Comparison of ENCODE assay signal across 22 cellular contexts in the genomic region with DNA sequence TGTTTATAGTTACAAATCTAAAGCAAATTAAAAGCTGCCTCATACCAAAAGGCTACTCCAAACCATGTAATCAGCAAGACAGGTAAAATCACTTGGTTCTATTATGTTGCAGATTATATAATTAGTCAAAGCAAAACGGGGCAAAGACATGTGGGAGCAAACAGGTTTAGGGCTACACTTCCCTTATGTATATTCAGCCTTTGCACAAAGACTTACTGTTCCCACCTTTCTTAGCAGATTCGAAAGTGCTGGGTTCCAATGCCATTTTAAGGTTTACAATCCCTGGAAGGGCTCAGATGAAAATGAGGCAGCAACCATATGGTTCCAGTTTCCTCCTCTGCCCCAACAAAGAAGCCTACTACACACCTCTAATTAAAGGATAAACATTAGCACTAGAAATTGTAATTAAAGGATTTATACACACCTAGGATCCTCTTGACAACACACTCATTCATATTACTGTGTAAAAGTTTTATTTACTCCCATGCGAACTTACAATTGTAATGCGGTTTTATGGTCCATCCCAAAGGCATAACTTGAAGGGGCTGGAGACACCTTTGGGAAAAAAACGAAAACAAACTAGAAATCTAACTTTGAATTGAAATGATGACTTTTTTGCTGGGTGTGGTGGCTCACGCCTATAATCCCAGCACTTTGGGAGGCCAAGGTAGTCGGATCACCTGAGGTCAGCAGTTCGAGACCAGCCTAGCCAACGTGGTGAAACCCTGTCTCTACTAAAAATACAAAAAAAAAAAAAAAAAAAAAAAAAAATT.
DNase-seq lines count a peak whose midpoint lies in the region; TF ChIP-seq lines count a peak whose summit lies in the region.
"Had no signal": no experiment of that assay in that cellular context is flagged by ENCODE, and none has a peak within 500 bp of the region (broad histone marks: within the 10 kb centered on the region; RNA-seq: fewer than 3 reads in every experiment).

No MANE protein-coding gene starts in this region.

- no peak overlapping the region for H3K4me2 ChIP-seq in H9 (ENCODE audit: insufficient read depth, insufficient read length, low read length)
- H3K4me2 ChIP-seq: BLaER1 treated with 17β-estradiol and CSF1 and Interleukin-3, amounts not matched to agents 10 nM and 100 nM had no signal

- H3K4me3 Mint-ChIP-seq in H9, result no peak overlapping the region
- H3K4me3 Mint-ChIP-seq in immature natural killer cell, result no peak overlapping the region
- H3K4me3 Mint-ChIP-seq: CD4-positive, alpha-beta memory T cell; T-helper 17 cell had no signal

- H3K27me3 Mint-ChIP-seq in H9 (ENCODE audit: low read depth) (no peaks in the 10 kb centered on the region), immature natural killer cell (ENCODE audit: low read depth in 3 of 3) (peaks cover 1 to 4% (median 2%) of the 10 kb centered on the region in 3 donors)

- WGBS in H9 (ENCODE audit: extremely low coverage, insufficient read length, low lambda C conversion rate), result no CpG with 5 or more reads among the region's 9 CpGs

- DNase-seq in D341Med (ENCODE audit: low spot score) (peak; percentile 23), H9 (no peak), NCI-H82 treated with DMSO at 0.1 percent for 48 hours (lab: John Stamatoyannopoulos, UW; ENCODE audit: unreplicated experiment) (peak; percentile 43), Kasumi-1 (lab: John Stamatoyannopoulos, UW) (no peak), immature natural killer cell (no peak), NK-92 (lab: John Stamatoyannopoulos, UW; ENCODE audit: unreplicated experiment) (no peak)
- DNase-seq: AML-193; Caco-2; CD4-positive, alpha-beta memory T cell; HCEC 1CT; MV-4-11; NCI-H1105 treated with DMSO at 0.1 percent for 48 hours; NCI-H1694; NCI-H2029 treated with DMSO at 0.1 percent for 48 hours; NCI-H2227 treated with DMSO at 0.1 percent for 48 hours; NCI-H526 treated with DMSO at 0.1 percent for 48 hours; NK-92 treated with Interleukin-12 subunit alpha and Interleukin-12 subunit beta, amount 100 ng/mL, for 24 hours; PC-3; SJCRH30; T-helper 17 cell had no signal

- no peak overlapping the region for H3K56ac ChIP-seq in H9 (ENCODE audit: insufficient read length, low read depth, low read length)

- no peaks in the 10 kb centered on the region for H3K23me2 ChIP-seq in H9 (ENCODE audit: insufficient read length, low read depth, low read length, poor library complexity, severe bottlenecking)

- no peak overlapping the region for H3K23ac ChIP-seq in H9 (ENCODE audit: insufficient read length, low read depth, low read length)

- H3K18ac ChIP-seq in H9 (ENCODE audit: insufficient read length, low read depth, low read length), result no peak overlapping the region

- no peak overlapping the region for H2BK5ac ChIP-seq in H9 (ENCODE audit: insufficient read length, low read length)

- peak overlapping the region; percentile 18 to 95 (median 75); a peak in 5 of 7 replicates for H3K27ac Mint-ChIP-seq in H9
- no peak overlapping the region for H3K27ac Mint-ChIP-seq in immature natural killer cell
- H3K27ac Mint-ChIP-seq: CD4-positive, alpha-beta memory T cell; T-helper 17 cell had no signal

- no peak overlapping the region for H2BK15ac ChIP-seq in H9 (ENCODE audit: low read depth, low read length)

- H3K9me3 Mint-ChIP-seq in H9 (no peaks in the 10 kb centered on the region), immature natural killer cell (peaks cover 0 to 4% (median 0%) of the 10 kb centered on the region in 6 donors)
- H3K9me3 Mint-ChIP-seq: CD4-positive, alpha-beta memory T cell had no signal

- H3K36me3 Mint-ChIP-seq in H9 (ENCODE audit: insufficient read depth in 1 of 3, low read depth in 3 of 3), result no peaks in the 10 kb centered on the region
- no peaks in the 10 kb centered on the region for H3K36me3 Mint-ChIP-seq in immature natural killer cell
- H3K36me3 Mint-ChIP-seq: CD4-positive, alpha-beta memory T cell had no signal

- no peaks in the 10 kb centered on the region for H3K36me3 ChIP-seq in iPS-18a (ENCODE audit: control insufficient read depth, low read depth, low read length)
- H3K36me3 ChIP-seq: BLaER1 treated with 17β-estradiol and CSF1 and Interleukin-3, amounts not matched to agents 10 nM and 100 nM; SJCRH30 had no signal

- no peak overlapping the region for H3T11ph ChIP-seq in H9 (ENCODE audit: low read length)

- peaks cover 4% of the 10 kb centered on the region; the same call in 1 of the 2 replicates for H3K4me1 ChIP-seq in H9 (ENCODE audit: insufficient read depth, low read length)
- H3K4me1 ChIP-seq in iPS-18a (ENCODE audit: control insufficient read depth, low read depth, low read length), result peaks cover 23% of the 10 kb centered on the region
- H3K4me1 ChIP-seq: BLaER1 treated with 17β-estradiol and CSF1 and Interleukin-3, amounts not matched to agents 10 nM and 100 nM; Caco-2; SJCRH30 had no signal

- H3K4me1 Mint-ChIP-seq in H9 (peaks cover 26 to 46% of the 10 kb centered on the region in 2 experiments), immature natural killer cell (no peaks in the 10 kb centered on the region)
- H3K4me1 Mint-ChIP-seq: CD4-positive, alpha-beta memory T cell; T-helper 17 cell had no signal

- H2BK20ac ChIP-seq in H9 (ENCODE audit: low read depth, low read length, poor library complexity, severe bottlenecking), result no peak overlapping the region

- H3K14ac ChIP-seq in H9 (ENCODE audit: insufficient read depth, low read length), result no peak overlapping the region

- no peak overlapping the region for H2AK5ac ChIP-seq in H9 (ENCODE audit: insufficient read length, low read length)

- no peak overlapping the region for H3K27ac ChIP-seq in H9 (ENCODE audit: insufficient read length, low read depth, low read length)
- H3K27ac ChIP-seq in iPS-18a (ENCODE audit: low read length), result no peak overlapping the region
- H3K27ac ChIP-seq: BLaER1 treated with 17β-estradiol and CSF1 and Interleukin-3, amounts not matched to agents 10 nM and 100 nM; SJCRH30 had no signal

- H3K79me2 ChIP-seq in H9 (ENCODE audit: insufficient read depth, low read length), result no peaks in the 10 kb centered on the region

- no peak overlapping the region for H4K5ac ChIP-seq in H9 (ENCODE audit: insufficient read length, low read depth, low read length)

- H3K9me3 ChIP-seq in H9 (ENCODE audit: control insufficient read depth, low read depth, low read length) (no peaks in the 10 kb centered on the region), iPS-18a (ENCODE audit: control insufficient read depth, low read depth, low read length) (no peaks in the 10 kb centered on the region)
- H3K9me3 ChIP-seq: BLaER1 treated with 17β-estradiol and CSF1 and Interleukin-3, amounts not matched to agents 10 nM and 100 nM; Caco-2; SJCRH30 had no signal

- no peaks in the 10 kb centered on the region for H3K79me1 ChIP-seq in H9 (ENCODE audit: insufficient read depth, low read depth, low read length, poor library complexity, severe bottlenecking)

- no peak overlapping the region for H2BK120ac ChIP-seq in H9 (ENCODE audit: low read depth, low read length, poor library complexity, severe bottlenecking)

- no peak for TF ChIP-seq CTCF in H9 (conservative IDR thresholded peaks at IDR 0.05)

- H2AFZ ChIP-seq in H9 (ENCODE audit: low read length), result no peak overlapping the region

- H4K91ac ChIP-seq in H9 (ENCODE audit: insufficient read length, low read depth, low read length), result no peak overlapping the region

- H4K20me1 ChIP-seq in H9 (ENCODE audit: control insufficient read depth, insufficient read depth, insufficient read length), result no peaks in the 10 kb centered on the region
- H4K20me1 ChIP-seq: BLaER1 treated with 17β-estradiol and CSF1 and Interleukin-3, amounts not matched to agents 10 nM and 100 nM had no signal

- H4K8ac ChIP-seq in H9 (replicated peaks; ENCODE audit: insufficient read length, low read depth, low read length), result no peak overlapping the region

- H3K4me3 ChIP-seq in iPS-18a (ENCODE audit: low read length), result peak overlapping the region; percentile 1
- H3K4me3 ChIP-seq: BLaER1 treated with 17β-estradiol and CSF1 and Interleukin-3, amounts not matched to agents 10 nM and 100 nM; SJCRH30 had no signal

- no peak overlapping the region for H3K4ac ChIP-seq in H9 (ENCODE audit: low read depth, low read length)

- no peak overlapping the region for H2BK12ac ChIP-seq in H9 (ENCODE audit: insufficient read length, low read depth, low read length)

- no peak overlapping the region for H3K9ac ChIP-seq in H9 (ENCODE audit: extremely low read depth, insufficient read length, low read length)
- no peak overlapping the region for H3K9ac ChIP-seq in iPS-18a (ENCODE audit: low read length)
- H3K9ac ChIP-seq: BLaER1 treated with 17β-estradiol and CSF1 and Interleukin-3, amounts not matched to agents 10 nM and 100 nM had no signal

- H3K27me3 ChIP-seq in H9 (ENCODE audit: insufficient read depth, low read length) (no peaks in the 10 kb centered on the region), iPS-18a (ENCODE audit: control insufficient read depth, insufficient read depth, low read length) (no peaks in the 10 kb centered on the region)
- H3K27me3 ChIP-seq: BLaER1 treated with 17β-estradiol and CSF1 and Interleukin-3, amounts not matched to agents 10 nM and 100 nM; SJCRH30 had no signal

Comparison
In these comparisons a context has a peak if more than half of its experiments do, and no peak if none do; other contexts are left out.
1. DNase-seq: peak in D341Med (single experiment) and NCI-H82 treated with DMSO at 0.1 percent for 48 hours (single experiment); none in H9 (single experiment), Kasumi-1 (0 of 2), immature natural killer cell (0 of 3) and NK-92 (single experiment).
2. H3K27ac Mint-ChIP-seq: peak in H9 (3 of 3); none in immature natural killer cell (0 of 6).